Comparison of ENCODE assay signal across 23 cellular contexts in genomic region chr13:48631441-48631840, GRCh38. TPM values are rescaled to one million over a fixed set of nuclear protein-coding genes. Genes with fewer than 3 reads are reported as not detected.
DNase-seq lines count a peak whose midpoint lies in the region; ATAC-seq, FAIRE-seq and TF ChIP-seq lines count a peak whose summit lies in the region.
"Had no signal": no experiment of that assay in that cellular context is flagged by ENCODE, and none has a peak within 500 bp of the region (broad histone marks: within the 10 kb centered on the region; RNA-seq: fewer than 3 reads in every experiment).

No MANE protein-coding gene starts in this region.

- 63% methylated on average over 1 of the region's 1 CpG for WGBS in HepG2 (ENCODE audit: low lambda C conversion rate)
- WGBS in right lobe of liver (ENCODE audit: insufficient coverage, low coverage, low lambda C conversion rate, missing lambda C conversion rate): 67% methylated on average over 1 of the region's 1 CpG
- WGBS in gastroesophageal sphincter (ENCODE audit: low coverage in 1 of 2), 2 donors: 35 to 54% methylated on average over 1 of the region's 1 CpG

- CTCF ChIA-PET in HepG2 (lab: Yijun Ruan, JAX; ENCODE audit: low intra/inter-chr PET ratio, low total read pairs): no interaction called here

- no peak for FAIRE-seq in HepG2 (lab: Jason Lieb, UNC)
- FAIRE-seq: A549, GM12892, RCC 7860 had no signal

- H3K4me3 ChIP-seq in HepG2 (replicated peaks in 1 of 3; ENCODE audit: insufficient read depth in 1 of 3, low read depth in 2 of 3, low read length in 3 of 3) (no peak overlapping the region), right lobe of liver (no peak overlapping the region), choroid plexus epithelial cell (ENCODE audit: low read depth, low read length) (no peak overlapping the region), gastroesophageal sphincter (no peak overlapping the region), uterus (no peak overlapping the region), foreskin fibroblast (ENCODE audit: low read depth in 1 of 2, low read length in 2 of 2) (no peak overlapping the region)
- H3K4me3 ChIP-seq in effector memory CD4-positive, alpha-beta T cell (ENCODE audit: insufficient read depth, low read depth, low read length, poor library complexity, severe bottlenecking): no peak overlapping the region
- H3K4me3 ChIP-seq: A549 had no signal

- DNase-seq in HepG2 (ENCODE audit: low spot score): no peak
- DNase-seq in right lobe of liver: no peak
- DNase-seq in choroid plexus epithelial cell (ENCODE audit: low read depth): peak; percentile 55
- no peak for DNase-seq in uterus
- no peak for DNase-seq in effector memory CD4-positive, alpha-beta T cell
- DNase-seq in foreskin fibroblast: no peak
- DNase-seq: AML-193, Calu3, DMS79, GDM1, GOT3, NCI-H1092 treated with DMSO at 0.1 percent for 48 hours, NCI-H1694 treated with DMSO at 0.1 percent for 48 hours, NCI-H345, NCI-H748 treated with DMSO at 0.1 percent for 48 hours, SHP77 had no signal

- no peak for TF ChIP-seq RAD21 in HepG2 (CRISPR knock-in tag; IDR thresholded peaks at IDR 0.05)

- H3K79me2 ChIP-seq in HepG2 (ENCODE audit: insufficient read depth, low read length): no peaks in the 10 kb centered on the region

- H3K27me3 ChIP-seq in HepG2 (ENCODE audit: control insufficient read depth in 1 of 2, insufficient read depth in 2 of 2, low read length in 2 of 2) (no peaks in the 10 kb centered on the region), right lobe of liver (no peaks in the 10 kb centered on the region), gastroesophageal sphincter (no peaks in the 10 kb centered on the region), uterus (no peaks in the 10 kb centered on the region)
- H3K27me3 ChIP-seq in effector memory CD4-positive, alpha-beta T cell (replicated peaks; ENCODE audit: control insufficient read depth, insufficient read depth, low read length, poor library complexity, severe bottlenecking): no peaks in the 10 kb centered on the region

- ATAC-seq in HepG2: no peak
- ATAC-seq in right lobe of liver: no peak
- ATAC-seq in gastroesophageal sphincter: no peak
- ATAC-seq in GM18873 (IDR thresholded peaks at IDR 0.05; ENCODE audit: low FRiP score, unreplicated experiment): no peak
- ATAC-seq: A549 had no signal

- intact Hi-C loops in HepG2 (cut with micrococcal nuclease; ENCODE audit: unreplicated experiment): no loop called here
- intact Hi-C loops in right lobe of liver (cut with DNase I): no loop called here
- intact Hi-C loops in uterus (cut with DNase I; ENCODE audit: low total_unique reads): no loop called here

- no peak for TF ChIP-seq POLR2A in HepG2 (IDR thresholded peaks at IDR 0.05; ENCODE audit: insufficient read depth in 1 of 2, low read depth in 2 of 2, low read length in 2 of 2)
- no peak for TF ChIP-seq POLR2A in right lobe of liver (IDR thresholded peaks at IDR 0.05)
- TF ChIP-seq POLR2A in gastroesophageal sphincter (IDR thresholded peaks at IDR 0.05): no peak
- TF ChIP-seq POLR2A in uterus (IDR thresholded peaks at IDR 0.05): no peak

- TF ChIP-seq EP300 in HepG2 (IDR thresholded peaks at IDR 0.05; ENCODE audit: low read depth in 2 of 2, low read length in 2 of 2) (no peak), HepG2 (CRISPR knock-in tag; IDR thresholded peaks at IDR 0.05; ENCODE audit: borderline replicate concordance) (no peak), gastroesophageal sphincter (IDR thresholded peaks at IDR 0.05) (no peak)

- in situ Hi-C loops in HepG2 (cut with HindIII; ENCODE audit: extremely low pct_ligation_motif_present, low pct_unique_long_range_greater_than_20kb): no loop called here

- no peaks in the 10 kb centered on the region for H3K36me3 ChIP-seq in HepG2 (replicated peaks in 1 of 2; ENCODE audit: control insufficient read depth in 1 of 2, insufficient read depth in 2 of 2, low read length in 2 of 2)
- H3K36me3 ChIP-seq in right lobe of liver: no peaks in the 10 kb centered on the region
- H3K36me3 ChIP-seq in gastroesophageal sphincter: no peaks in the 10 kb centered on the region
- H3K36me3 ChIP-seq in uterus: no peaks in the 10 kb centered on the region
- H3K36me3 ChIP-seq in effector memory CD4-positive, alpha-beta T cell (ENCODE audit: control insufficient read depth, insufficient read depth, low read length): no peaks in the 10 kb centered on the region

- H3K27ac ChIP-seq in HepG2 (ENCODE audit: extremely low read length, insufficient read depth, low read length) (no peak overlapping the region), right lobe of liver (no peak overlapping the region), gastroesophageal sphincter (peak overlapping the region in 3 of 4 donors; percentile 17 to 25 (median 17)), uterus (peak overlapping the region; percentile 56 to 58)
- H3K27ac ChIP-seq in effector memory CD4-positive, alpha-beta T cell (ENCODE audit: insufficient read depth, low read length, poor library complexity, severe bottlenecking): no peak overlapping the region
- H3K27ac ChIP-seq: A549, KMS-11 had no signal

- H3K4me2 ChIP-seq in HepG2 (ENCODE audit: low read depth, low read length): no peak overlapping the region
- H3K4me2 ChIP-seq: A549, KMS-11 had no signal

- H4K20me1 ChIP-seq in HepG2 (ENCODE audit: insufficient read depth, low read length): no peaks in the 10 kb centered on the region

- H3K9ac ChIP-seq in HepG2 (ENCODE audit: insufficient read depth, low read depth, low read length): no peak overlapping the region
- H3K9ac ChIP-seq: KMS-11 had no signal

- TF ChIP-seq CTCF in HepG2 (CRISPR knock-in tag; IDR thresholded peaks at IDR 0.05) (no peak), right lobe of liver (IDR thresholded peaks at IDR 0.05) (no peak), choroid plexus epithelial cell (conservative IDR thresholded peaks at IDR 0.05; ENCODE audit: low read depth, low read length) (no peak), gastroesophageal sphincter (IDR thresholded peaks at IDR 0.05) (no peak), uterus (IDR thresholded peaks at IDR 0.05) (no peak), foreskin fibroblast (IDR thresholded peaks at IDR 0.05; ENCODE audit: low read depth, low read length) (no peak)

- no TSS peak for BruUV-seq in HepG2 (replicated peaks; lab: Mats Ljungman, UMichigan)

- H2AFZ ChIP-seq in HepG2 (ENCODE audit: low read length): peak overlapping the region; percentile 17

- H3K4me1 ChIP-seq in HepG2 (ENCODE audit: insufficient read depth, low read length) (peaks cover 58% of the 10 kb centered on the region), right lobe of liver (peaks cover 0 to 6% (median 1%) of the 10 kb centered on the region in 4 donors), gastroesophageal sphincter (peaks cover 0 to 16% (median 5%) of the 10 kb centered on the region in 3 donors), uterus (peaks cover 4 to 12% of the 10 kb centered on the region in 2 donors)
- no peaks in the 10 kb centered on the region for H3K4me1 ChIP-seq in effector memory CD4-positive, alpha-beta T cell (ENCODE audit: control insufficient read depth, insufficient read depth, low read length, poor library complexity, severe bottlenecking)
- H3K4me1 ChIP-seq: A549 had no signal

- H3K9me3 ChIP-seq in HepG2 (ENCODE audit: low read length): peaks cover 15% of the 10 kb centered on the region
- H3K9me3 ChIP-seq in right lobe of liver: no peaks in the 10 kb centered on the region
- H3K9me3 ChIP-seq in gastroesophageal sphincter: peaks cover 0 to 25% (median 0%) of the 10 kb centered on the region in 3 donors
- peaks cover 0 to 11% of the 10 kb centered on the region in 2 donors for H3K9me3 ChIP-seq in uterus
- peaks cover 5% of the 10 kb centered on the region for H3K9me3 ChIP-seq in effector memory CD4-positive, alpha-beta T cell (ENCODE audit: control insufficient read depth, low read length)
- H3K9me3 ChIP-seq: A549 had no signal

- POLR2A ChIA-PET in HepG2 (lab: Yijun Ruan, JAX): no interaction called here

TF ChIP-seq in HepG2, 621 proteins besides CTCF, POLR2A, EP300 and RAD21 (continues in another document):
- TF ChIP-seq ZNF790 (CRISPR knock-in tag; IDR thresholded peaks at IDR 0.05; ENCODE audit: borderline replicate concordance) (no peak), FOXK2 (IDR thresholded peaks at IDR 0.05) (no peak), GTF3A (CRISPR knock-in tag; conservative IDR thresholded peaks at IDR 0.05) (no peak), ZBTB8A (CRISPR knock-in tag; IDR thresholded peaks at IDR 0.05; ENCODE audit: borderline replicate concordance, low read depth) (no peak), PHF5A (CRISPR knock-in tag; IDR thresholded peaks at IDR 0.05; ENCODE audit: low read depth, unreplicated experiment) (no peak), ZNF230 (CRISPR knock-in tag; IDR thresholded peaks at IDR 0.05) (no peak), RARA (CRISPR knock-in tag; IDR thresholded peaks at IDR 0.05) (no peak), HCFC1 (IDR thresholded peaks at IDR 0.05; ENCODE audit: low read depth, low read length) (no peak), MIXL1 (CRISPR knock-in tag; IDR thresholded peaks at IDR 0.05) (no peak)

RNA-seq across cellular contexts. Expression of gene CYSLTR2, which starts 22.3 kb away (rescaled TPM):
- total RNA-seq in HepG2 (2016; rRNA removed; fragmentation: Illumina TruSeq; extraction: Trizol) (not detected in 2 replicates), right lobe of liver (under 1 TPM; 0.06 to 0.93 (median 0.14) TPM), gastroesophageal sphincter (1 to 10 TPM in 1 of 4 donors, under 1 TPM in 3; 0.16 to 2.2 (median 0.30) TPM), uterus (1 to 10 TPM in 1 of 4 donors, under 1 TPM in 3; 0.15 to 1.6 (median 0.42) TPM)
- total RNA-seq in HepG2 (2016; cell fraction: cytosol; rRNA removed; fragmentation: Illumina TruSeq; extraction: Trizol; ENCODE audit: low read depth): not detected in 2 replicates
- total RNA-seq in HepG2 (2016; cell fraction: insoluble cytoplasmic fraction; rRNA removed; fragmentation: Illumina TruSeq; extraction: Trizol): not detected in 2 replicates
- total RNA-seq in HepG2 (2016; cell fraction: membrane; rRNA removed; fragmentation: Illumina TruSeq; extraction: Trizol): not detected in 2 replicates
- total RNA-seq in HepG2 (2016; cell fraction: nucleus; rRNA removed; fragmentation: Illumina TruSeq; extraction: Trizol): not detected in 2 replicates
- polyA plus RNA-seq in HepG2 (2011; rRNA removed): not detected in 2 replicates
- not detected in 2 replicates for polyA plus RNA-seq in HepG2 (2011; cell fraction: cytosol; rRNA removed)
- not detected in 2 replicates for polyA plus RNA-seq in HepG2 (2011; cell fraction: nucleus; rRNA removed)
- polyA plus RNA-seq in HepG2 (2012): not detected in 2 replicates
- not detected in 2 replicates for polyA plus RNA-seq in HepG2 (2016; cell fraction: cytosol; fragmentation: Illumina TruSeq; extraction: Trizol; ENCODE audit: low read depth)
- not detected in 2 replicates for polyA plus RNA-seq in HepG2 (2016; cell fraction: insoluble cytoplasmic fraction; fragmentation: Illumina TruSeq; extraction: Trizol; ENCODE audit: low read depth)
- not detected in 2 replicates for polyA plus RNA-seq in HepG2 (2016; cell fraction: membrane; fragmentation: Illumina TruSeq; extraction: Trizol; ENCODE audit: low read depth)
- not detected in 2 replicates for polyA plus RNA-seq in HepG2 (2016; cell fraction: nucleus; fragmentation: Illumina TruSeq; extraction: Trizol; ENCODE audit: insufficient read depth, low read depth)
- not detected in 2 replicates for polyA minus RNA-seq in HepG2 (2011; rRNA and poly(A)+ RNA removed; ENCODE audit: low replicate concordance)
- polyA minus RNA-seq in HepG2 (2011; cell fraction: cytosol; rRNA and poly(A)+ RNA removed): not detected in 2 replicates
- not detected in 2 replicates for polyA minus RNA-seq in HepG2 (2011; cell fraction: nucleus; rRNA and poly(A)+ RNA removed)
- total RNA-seq: Calu3, MCF 10A had no signal
- polyA plus RNA-seq: A549 had no signal

Comparison
In these comparisons a context has a peak if more than half of its experiments do, and no peak if none do; other contexts are left out.
1. H3K27ac ChIP-seq: peak in gastroesophageal sphincter (3 of 4) and uterus (2 of 2); none in HepG2 (single experiment), right lobe of liver (0 of 3) and effector memory CD4-positive, alpha-beta T cell (single experiment).